12 cellular contexts compared by ENCODE assay signal in genomic region chr19:17872251-17873001, GRCh38. TPM values are rescaled to one million over a fixed set of nuclear protein-coding genes. Genes with fewer than 3 reads are reported as not detected.
DNase-seq lines count a peak whose midpoint lies in the region; ATAC-seq lines count a peak whose summit lies in the region.
"Had no signal": no experiment of that assay in that cellular context is flagged by ENCODE, and none has a peak within 500 bp of the region (broad histone marks: within the 10 kb centered on the region; RNA-seq: fewer than 3 reads in every experiment).

No MANE protein-coding gene starts in this region.

- DNase-seq in Right ventricle myocardium inferior (ENCODE audit: missing footprints) (peak; percentile 67), left cardiac atrium (no peak), naive B cell (peak; percentile 42), NCI-H1694 (lab: John Stamatoyannopoulos, UW) (no peak)
- peak; percentile 83 for DNase-seq in activated naive CD4-positive, alpha-beta T cell treated with anti-CD3 and anti-CD28 coated beads, Interleukin-2, amount 10 ng/mL, durations not matched to agents 7 days and 5 days
- DNase-seq: NCI-H1436, SIG-M5 had no signal

- H3K27ac Mint-ChIP-seq in activated naive CD4-positive, alpha-beta T cell treated with anti-CD3 and anti-CD28 coated beads, Interleukin-2, amount 10 ng/mL, durations not matched to agents 7 days and 5 days: peak overlapping the region; percentile 87
- H3K27ac Mint-ChIP-seq in naive B cell: peak overlapping the region in 2 of 6 donors; percentile 33 to 42

- intact Hi-C loops in Right ventricle myocardium inferior (cut with DNase I): no loop called here
- intact Hi-C loops in left cardiac atrium (cut with DNase I): loop anchor here in 1 of 2 donors (5.0 kb wide), 1 partner anchor 125 kb away; no protein-coding TSS in a partner anchor

- CTCF ChIA-PET in activated naive CD4-positive, alpha-beta T cell treated with anti-CD3 and anti-CD28 coated beads, Interleukin-2, amount 10 ng/mL, durations not matched to agents 7 days and 5 days (lab: Charles Lee): interaction anchor here (3.5 to 4.6 kb wide), 2 partner anchors 13 to 60 kb away, joined by 20 to 37 read pairs; partner anchors contain the start of genes CCDC124 and RPL18A

- ATAC-seq in Right ventricle myocardium inferior (no peak), left cardiac atrium (no peak), naive B cell (ENCODE audit: low read depth in 2 of 2) (peak; percentile 13 to 22), GM21447 (IDR thresholded peaks at IDR 0.05; ENCODE audit: unreplicated experiment) (no peak), HG03439 (IDR thresholded peaks at IDR 0.05; ENCODE audit: unreplicated experiment) (no peak), GM19395 (IDR thresholded peaks at IDR 0.05; ENCODE audit: unreplicated experiment) (no peak)

- H3K36me3 Mint-ChIP-seq in activated naive CD4-positive, alpha-beta T cell treated with anti-CD3 and anti-CD28 coated beads, Interleukin-2, amount 10 ng/mL, durations not matched to agents 7 days and 5 days: peaks cover 4% of the 10 kb centered on the region
- H3K36me3 Mint-ChIP-seq in naive B cell: no peaks in the 10 kb centered on the region

- H3K4me3 Mint-ChIP-seq in activated naive CD4-positive, alpha-beta T cell treated with anti-CD3 and anti-CD28 coated beads, Interleukin-2, amount 10 ng/mL, durations not matched to agents 7 days and 5 days: peak overlapping the region; percentile 90
- peak overlapping the region; percentile 63 to 84 (median 78) for H3K4me3 Mint-ChIP-seq in naive B cell

- H3K27me3 Mint-ChIP-seq in activated naive CD4-positive, alpha-beta T cell treated with anti-CD3 and anti-CD28 coated beads, Interleukin-2, amount 10 ng/mL, durations not matched to agents 7 days and 5 days: peaks cover 3% of the 10 kb centered on the region
- peaks cover 0 to 22% (median 7%) of the 10 kb centered on the region in 3 donors for H3K27me3 Mint-ChIP-seq in naive B cell

- H3K4me1 Mint-ChIP-seq in activated naive CD4-positive, alpha-beta T cell treated with anti-CD3 and anti-CD28 coated beads, Interleukin-2, amount 10 ng/mL, durations not matched to agents 7 days and 5 days: peaks cover 31% of the 10 kb centered on the region
- H3K4me1 Mint-ChIP-seq in naive B cell: peaks cover 10 to 28% (median 25%) of the 10 kb centered on the region in 3 donors

- H3K9me3 Mint-ChIP-seq in activated naive CD4-positive, alpha-beta T cell treated with anti-CD3 and anti-CD28 coated beads, Interleukin-2, amount 10 ng/mL, durations not matched to agents 7 days and 5 days: no peaks in the 10 kb centered on the region
- H3K9me3 Mint-ChIP-seq in naive B cell: no peaks in the 10 kb centered on the region

RNA-seq across cellular contexts. Expression of gene SLC5A5, which starts 0.7 kb away (rescaled TPM):
- total RNA-seq in Right ventricle myocardium inferior (not detected), left cardiac atrium (not detected)
- polyA plus RNA-seq in naive B cell (ENCODE audit: low read depth in 6 of 6): under 1 TPM in 5 of 6 donors, not detected in 1; 0.07 to 0.80 (median 0.19) TPM
- total RNA-seq: renal cortical epithelial cell had no signal
- polyA plus RNA-seq: keratinocyte had no signal

RNA-seq across cellular contexts. Expression of gene RPL18A, which starts 12.7 kb away (rescaled TPM):
- total RNA-seq in Right ventricle myocardium inferior (860 TPM), left cardiac atrium (1,000 to 10,000 TPM; 1,009 to 1,051 TPM)
- 1,000 to 10,000 TPM; 4,544 to 6,141 (median 5,279) TPM for polyA plus RNA-seq in naive B cell (ENCODE audit: low read depth in 6 of 6)

RNA-seq across cellular contexts. Expression of gene JAK3, which starts 24.6 kb away (rescaled TPM):
- total RNA-seq in Right ventricle myocardium inferior (1.9 TPM), left cardiac atrium (1 to 10 TPM; 4.2 to 7.0 TPM)
- polyA plus RNA-seq in naive B cell (ENCODE audit: low read depth in 6 of 6): 10 to 100 TPM; 38.5 to 68.7 (median 56.0) TPM

RNA-seq across cellular contexts. Expression of gene INSL3, which starts 51.1 kb away (rescaled TPM):
- not detected for total RNA-seq in Right ventricle myocardium inferior
- total RNA-seq in left cardiac atrium: not detected
- polyA plus RNA-seq in naive B cell (ENCODE audit: low read depth in 6 of 6): 1 to 10 TPM in 2 of 6 donors, under 1 TPM in 3, not detected in 1; 0.49 to 1.8 (median 0.89) TPM
- total RNA-seq: renal cortical epithelial cell had no signal
- polyA plus RNA-seq: keratinocyte had no signal

Comparison
In these comparisons a context has a peak if more than half of its experiments do, and no peak if none do; other contexts are left out.
1. DNase-seq: peak in Right ventricle myocardium inferior (single experiment), activated naive CD4-positive, alpha-beta T cell treated with anti-CD3 and anti-CD28 coated beads, Interleukin-2, amount 10 ng/mL, durations not matched to agents 7 days and 5 days (single experiment) and naive B cell (single experiment); none in left cardiac atrium (single experiment) and NCI-H1694 (single experiment).
2. ATAC-seq: peak in naive B cell (2 of 2); none in Right ventricle myocardium inferior (single experiment), left cardiac atrium (0 of 2), GM21447 (single experiment), HG03439 (single experiment) and GM19395 (single experiment).